ENCODE assay signal across 1 cellular context in the genomic region with DNA sequence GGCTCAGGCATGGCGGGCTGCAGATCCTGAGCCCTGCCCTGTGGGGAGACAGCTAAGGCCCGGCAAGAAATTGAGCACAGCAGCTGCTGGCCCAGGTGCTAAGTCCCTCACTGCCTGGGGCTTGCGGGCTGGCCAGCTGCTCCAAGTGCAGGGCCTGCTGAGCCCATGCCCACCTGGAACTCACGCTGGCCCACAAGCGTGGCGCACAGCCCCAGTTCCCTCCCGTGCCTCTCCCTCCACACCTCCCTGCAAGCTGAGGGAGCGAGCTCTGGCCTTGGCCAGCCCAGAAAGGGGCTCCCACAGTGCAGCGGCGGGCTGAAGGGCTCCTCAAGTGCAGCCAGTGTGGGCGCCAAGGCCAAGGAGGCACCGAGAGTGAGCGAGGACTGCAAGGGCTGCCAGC. TPM values are rescaled to one million over a fixed set of nuclear protein-coding genes. Genes with fewer than 3 reads are reported as not detected.
"Had no signal": no experiment of that assay in that cellular context is flagged by ENCODE, and none has a peak within 500 bp of the region (broad histone marks: within the 10 kb centered on the region; RNA-seq: fewer than 3 reads in every experiment).

No MANE protein-coding gene starts in this region.

RNA-seq across cellular contexts. Expression of a gene that starts 57.1 kb away (rescaled TPM):
- polyA plus RNA-seq: immature natural killer cell had no signal
